Comparison of ENCODE assay signal across 25 cellular contexts in genomic region chr21:14875186-14875585, GRCh38.
"Had no signal": no experiment of that assay in that cellular context is flagged by ENCODE, and none has a peak within 500 bp of the region (broad histone marks: within the 10 kb centered on the region; RNA-seq: fewer than 3 reads in every experiment).

No MANE protein-coding gene starts in this region.

- H3K36me3 Mint-ChIP-seq: activated CD4-positive, alpha-beta memory T cell treated with anti-CD3 and anti-CD28 coated beads for 36 hours; activated naive CD8-positive, alpha-beta T cell treated with anti-CD3 and anti-CD28 coated beads, Interleukin-2, amount 10 ng/mL, durations not matched to agents 7 days and 5 days had no signal

- ATAC-seq: activated T-helper 17 cell treated with anti-CD3 and anti-CD28 coated beads, Interleukin-2, amount 50 U/mL, for 72 hours; T-helper 17 cell had no signal

- H3K27ac Mint-ChIP-seq: activated CD4-positive, alpha-beta memory T cell treated with anti-CD3 and anti-CD28 coated beads for 36 hours; activated CD4-positive, alpha-beta T cell treated with anti-CD3 and anti-CD28 coated beads, Interleukin-2, amount 10 ng/mL, durations not matched to agents 7 days and 5 days; activated naive CD4-positive, alpha-beta T cell treated with anti-CD3 and anti-CD28 coated beads for 36 hours; activated naive CD8-positive, alpha-beta T cell treated with anti-CD3 and anti-CD28 coated beads, Interleukin-2, amount 10 ng/mL, durations not matched to agents 7 days and 5 days; activated T-helper 17 cell treated with anti-CD3 and anti-CD28 coated beads, Interleukin-2, amount 50 U/mL, for 72 hours; T-helper 17 cell had no signal

- H3K9me3 ChIP-seq: Peyer's patch had no signal

- H3K4me3 ChIP-seq: Peyer's patch had no signal

- H3K9me3 Mint-ChIP-seq: activated B cell treated with CpG ODN at 0.5 μM for 24 hours; activated CD4-positive, alpha-beta memory T cell treated with anti-CD3 and anti-CD28 coated beads for 36 hours; activated CD4-positive, alpha-beta T cell treated with anti-CD3 and anti-CD28 coated beads, Interleukin-2, amount 10 ng/mL, durations not matched to agents 7 days and 5 days; activated naive CD4-positive, alpha-beta T cell treated with anti-CD3 and anti-CD28 coated beads for 36 hours; activated naive CD8-positive, alpha-beta T cell treated with anti-CD3 and anti-CD28 coated beads, Interleukin-2, amount 10 ng/mL, durations not matched to agents 7 days and 5 days; activated T-helper 17 cell treated with anti-CD3 and anti-CD28 coated beads, Interleukin-2, amount 50 U/mL, for 72 hours; central memory CD8-positive, alpha-beta T cell had no signal

- H3K4me3 Mint-ChIP-seq: activated CD4-positive, alpha-beta memory T cell treated with anti-CD3 and anti-CD28 coated beads for 36 hours; activated CD4-positive, alpha-beta T cell treated with anti-CD3 and anti-CD28 coated beads, Interleukin-2, amount 10 ng/mL, durations not matched to agents 7 days and 5 days; activated naive CD4-positive, alpha-beta T cell treated with anti-CD3 and anti-CD28 coated beads for 36 hours; activated naive CD8-positive, alpha-beta T cell treated with anti-CD3 and anti-CD28 coated beads, Interleukin-2, amount 10 ng/mL, durations not matched to agents 7 days and 5 days; activated T-helper 17 cell treated with anti-CD3 and anti-CD28 coated beads, Interleukin-2, amount 50 U/mL, for 72 hours; central memory CD8-positive, alpha-beta T cell; T-helper 17 cell had no signal

- H3K27me3 Mint-ChIP-seq: activated B cell treated with CpG ODN at 0.5 μM for 24 hours; activated CD4-positive, alpha-beta memory T cell treated with anti-CD3 and anti-CD28 coated beads for 36 hours; activated CD4-positive, alpha-beta T cell treated with anti-CD3 and anti-CD28 coated beads, Interleukin-2, amount 10 ng/mL, durations not matched to agents 7 days and 5 days; activated naive CD8-positive, alpha-beta T cell treated with anti-CD3 and anti-CD28 coated beads, Interleukin-2, amount 10 ng/mL, durations not matched to agents 7 days and 5 days; T-helper 17 cell had no signal

- H3K4me1 Mint-ChIP-seq: activated CD4-positive, alpha-beta T cell treated with anti-CD3 and anti-CD28 coated beads, Interleukin-2, amount 10 ng/mL, durations not matched to agents 7 days and 5 days; activated T-helper 17 cell treated with anti-CD3 and anti-CD28 coated beads, Interleukin-2, amount 50 U/mL, for 72 hours; central memory CD8-positive, alpha-beta T cell had no signal

- H3K36me3 ChIP-seq: Peyer's patch had no signal

- H3K27ac ChIP-seq: RWPE1 had no signal

- DNase-seq: activated B cell treated with CpG ODN at 0.5 μM for 24 hours; activated CD4-positive, alpha-beta memory T cell treated with anti-CD3 and anti-CD28 coated beads for 36 hours; activated CD4-positive, alpha-beta T cell treated with anti-CD3 and anti-CD28 coated beads, Interleukin-2, amount 10 ng/mL, durations not matched to agents 7 days and 5 days; activated CD8-positive, alpha-beta memory T cell treated with anti-CD3 and anti-CD28 coated beads for 24 hours; activated gamma-delta T cell; activated naive CD4-positive, alpha-beta T cell treated with anti-CD3 and anti-CD28 coated beads for 36 hours; activated naive CD8-positive, alpha-beta T cell treated with anti-CD3 and anti-CD28 coated beads, Interleukin-2, amount 10 ng/mL, durations not matched to agents 7 days and 5 days; activated T-cell treated with anti-CD3 and anti-CD28 coated beads for 4 hours; activated T-cell treated with anti-CD3 and anti-CD28 coated beads, Interleukin-2, amount 50 U/mL, for 48 hours; aorta; Karpas-422; NCI-H1417; NCI-H1930; NCI-H2171 treated with DMSO at 0.1 percent for 48 hours; NCI-H345; NCI-H510A; NCI-H526 treated with DMSO at 0.1 percent for 48 hours; NCI-H82; SHP77; T-helper 17 cell; T-helper 9 cell had no signal

- H3K27me3 ChIP-seq: Peyer's patch had no signal
